Comparison of ENCODE assay signal across 11 cellular contexts in genomic region chr7:50781894-50782293, GRCh38. TPM values are rescaled to one million over a fixed set of nuclear protein-coding genes. Genes with fewer than 3 reads are reported as not detected.
A peak's percentile ranks its signal among the peaks of the same experiment; 100 is the strongest.
DNase-seq lines count a peak whose midpoint lies in the region; ATAC-seq lines count a peak whose summit lies in the region.
"Had no signal": no experiment of that assay in that cellular context is flagged by ENCODE, and none has a peak within 500 bp of the region (broad histone marks: within the 10 kb centered on the region; RNA-seq: fewer than 3 reads in every experiment).

No MANE protein-coding gene starts in this region.

- H3K9me3 Mint-ChIP-seq in activated CD8-positive, alpha-beta T cell treated with anti-CD3 and anti-CD28 coated beads, Interleukin-2, amount 10 ng/mL, durations not matched to agents 7 days and 5 days (ENCODE audit: insufficient read depth), result no peaks in the 10 kb centered on the region

- peak overlapping the region; percentile 0 for H3K4me3 Mint-ChIP-seq in activated CD8-positive, alpha-beta T cell treated with anti-CD3 and anti-CD28 coated beads, Interleukin-2, amount 10 ng/mL, durations not matched to agents 7 days and 5 days

- peaks cover 47% of the 10 kb centered on the region for H3K27me3 Mint-ChIP-seq in activated CD8-positive, alpha-beta T cell treated with anti-CD3 and anti-CD28 coated beads, Interleukin-2, amount 10 ng/mL, durations not matched to agents 7 days and 5 days (ENCODE audit: low read depth)

- peak overlapping the region; percentile 14 for H3K4me3 ChIP-seq in skeletal muscle cell (ENCODE audit: low read depth, low read length)

- no peak for ATAC-seq in activated CD8-positive, alpha-beta T cell treated with anti-CD3 and anti-CD28 coated beads, Interleukin-2, amount 10 ng/mL, durations not matched to agents 7 days and 5 days

- no peaks in the 10 kb centered on the region for H3K36me3 Mint-ChIP-seq in activated CD8-positive, alpha-beta T cell treated with anti-CD3 and anti-CD28 coated beads, Interleukin-2, amount 10 ng/mL, durations not matched to agents 7 days and 5 days (ENCODE audit: low read depth)

- CTCF ChIA-PET in activated CD8-positive, alpha-beta T cell treated with anti-CD3 and anti-CD28 coated beads, Interleukin-2, amount 10 ng/mL, durations not matched to agents 7 days and 5 days (lab: Charles Lee), result no interaction called here

- H3K27ac Mint-ChIP-seq in activated CD8-positive, alpha-beta T cell treated with anti-CD3 and anti-CD28 coated beads, Interleukin-2, amount 10 ng/mL, durations not matched to agents 7 days and 5 days, result no peak overlapping the region

- peaks cover 13% of the 10 kb centered on the region for H3K4me1 Mint-ChIP-seq in activated CD8-positive, alpha-beta T cell treated with anti-CD3 and anti-CD28 coated beads, Interleukin-2, amount 10 ng/mL, durations not matched to agents 7 days and 5 days (ENCODE audit: low read depth)

- DNase-seq in NCI-H1105 treated with DMSO at 0.1 percent for 48 hours (lab: John Stamatoyannopoulos, UW) (peak; percentile 30), NCI-H1105 (lab: John Stamatoyannopoulos, UW) (no peak), head of caudate nucleus (peak in 26 of 42 donors; percentile 14 to 68 (median 40)), skeletal muscle cell (ENCODE audit: low read depth) (no peak), MV-4-11 (lab: John Stamatoyannopoulos, UW) (no peak), NCI-H2196 treated with DMSO at 0.1 percent for 48 hours (lab: John Stamatoyannopoulos, UW; ENCODE audit: unreplicated experiment) (no peak), posterior cingulate gyrus (no peak)
- no peak for DNase-seq in activated CD8-positive, alpha-beta T cell treated with anti-CD3 and anti-CD28 coated beads, Interleukin-2, amount 10 ng/mL, durations not matched to agents 7 days and 5 days
- DNase-seq: 8988T; NCI-H1694 treated with DMSO at 0.1 percent for 48 hours; stimulated activated CD4-positive, alpha-beta T cell treated with anti-CD3 and anti-CD28 coated beads, Interleukin-4, amount 100 ng/mL, for 24 hours had no signal

- POLR2A ChIA-PET in activated CD8-positive, alpha-beta T cell treated with anti-CD3 and anti-CD28 coated beads, Interleukin-2, amount 10 ng/mL, durations not matched to agents 7 days and 5 days (lab: Charles Lee), result no interaction called here

- intact Hi-C loops in head of caudate nucleus (cut with DNase I) (loop anchor here (10.0 kb wide), 2 partner anchors 283 to 353 kb away; no protein-coding TSS in a partner anchor), posterior cingulate gyrus (cut with DNase I) (loop anchor here (5.0 kb wide), 1 partner anchor 380 kb away; no protein-coding TSS in a partner anchor)

RNA-seq across cellular contexts. Expression of gene GRB10, which starts 0.8 kb away (rescaled TPM):
- total RNA-seq in activated CD8-positive, alpha-beta T cell treated with anti-CD3 and anti-CD28 coated beads, Interleukin-2, amount 10 ng/mL, durations not matched to agents 7 days and 5 days, result 1 to 10 TPM; 6.3 to 6.6 TPM

Comparison
In these comparisons a context has a peak if more than half of its experiments do, and no peak if none do; other contexts are left out.
1. DNase-seq: peak in NCI-H1105 treated with DMSO at 0.1 percent for 48 hours (single experiment) and head of caudate nucleus (26 of 42); none in NCI-H1105 (single experiment), activated CD8-positive, alpha-beta T cell treated with anti-CD3 and anti-CD28 coated beads, Interleukin-2, amount 10 ng/mL, durations not matched to agents 7 days and 5 days (single experiment), skeletal muscle cell (single experiment), MV-4-11 (single experiment), NCI-H2196 treated with DMSO at 0.1 percent for 48 hours (single experiment) and posterior cingulate gyrus (0 of 10).